ENCODE assay signal across 23 cellular contexts in the genomic region with DNA sequence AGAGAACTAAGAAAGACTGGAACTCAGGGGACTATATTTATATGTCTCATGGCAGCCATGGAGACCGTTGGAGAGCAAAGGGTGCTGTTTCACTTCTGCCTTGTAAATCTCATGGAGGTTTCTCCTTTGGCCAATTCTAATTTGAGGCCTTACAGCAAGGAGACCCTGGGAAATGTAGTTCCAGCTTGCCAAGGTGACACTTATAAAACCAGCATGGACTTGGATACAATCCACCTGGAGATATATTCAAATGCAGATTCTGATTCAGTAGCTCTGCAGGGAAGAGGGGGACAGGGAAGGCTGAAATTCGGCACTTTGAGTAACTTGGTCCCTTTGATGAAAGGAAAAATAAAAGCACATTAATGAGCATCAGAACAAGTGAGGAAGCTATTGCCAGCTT.
"Had no signal": no experiment of that assay in that cellular context is flagged by ENCODE, and none has a peak within 500 bp of the region (broad histone marks: within the 10 kb centered on the region; RNA-seq: fewer than 3 reads in every experiment).

No MANE protein-coding gene starts in this region.

- H3K27ac ChIP-seq: SJCRH30 had no signal

- H3K9me3 ChIP-seq: MG63, SJCRH30 had no signal

- H3K4me1 ChIP-seq: SJCRH30 had no signal

- DNase-seq: IMR-90, Karpas-422, KG1, MG63, NCI-H1092, NCI-H1105 treated with DMSO at 0.1 percent for 48 hours, NCI-H1417 treated with DMSO at 0.1 percent for 48 hours, NCI-H146, NCI-H1694 treated with DMSO at 0.1 percent for 48 hours, NCI-H1930, NCI-H2081, NCI-H2107, NCI-H2227 treated with DMSO at 0.1 percent for 48 hours, NCI-H524, NCI-H526 treated with DMSO at 0.1 percent for 48 hours, NCI-H774, Right ventricle myocardium superior, RPMI8226, SJCRH30, T-helper 1 cell had no signal

- H3K4me3 ChIP-seq: MG63, SJCRH30 had no signal

- H3K27me3 ChIP-seq: MG63, SJCRH30 had no signal

- H3K36me3 ChIP-seq: MG63, SJCRH30 had no signal

- FAIRE-seq: HepG2, RCC 7860 had no signal

- ATAC-seq: HepG2, SK-N-SH treated with all-trans-retinoic acid at 6 μM for 48 hours had no signal
